ENCODE assay signal across 16 cellular contexts in genomic region chr10:79003183-79004100, GRCh38.
A peak's percentile ranks its signal among the peaks of the same experiment; 100 is the strongest.
DNase-seq lines count a peak whose midpoint lies in the region; ATAC-seq, FAIRE-seq and TF ChIP-seq lines count a peak whose summit lies in the region.
"Had no signal": no experiment of that assay in that cellular context is flagged by ENCODE, and none has a peak within 500 bp of the region (broad histone marks: within the 10 kb centered on the region; RNA-seq: fewer than 3 reads in every experiment).

No MANE protein-coding gene starts in this region.

- peaks cover 26% of the 10 kb centered on the region for H3K4me1 ChIP-seq in BE2C
- peaks cover 4 to 60% (median 14%) of the 10 kb centered on the region in 3 donors for H3K4me1 ChIP-seq in esophagus squamous epithelium

- no peak for TF ChIP-seq POLR2A in esophagus squamous epithelium (IDR thresholded peaks at IDR 0.05)

- 85 to 88% methylated on average over 9 to 11 of the region's 19 CpGs for WGBS in esophagus squamous epithelium, 2 donors

- DNase-seq in BE2C (peak; percentile 62), RCC 7860 (ENCODE audit: low spot score) (peak; percentile 79), esophagus squamous epithelium (lab: John Stamatoyannopoulos, UW) (no peak), mucosa of gallbladder (ENCODE audit: low spot score) (peak; percentile 27), sciatic nerve (ENCODE audit: low spot score) (no peak), DMS114 treated with DMSO at 0.1 percent for 48 hours (lab: John Stamatoyannopoulos, UW; ENCODE audit: unreplicated experiment) (no peak), brain microvascular endothelial cell (no peak), SHP77 (lab: John Stamatoyannopoulos, UW) (no peak)
- DNase-seq: CD8-positive, alpha-beta T cell; Kasumi-1; NCI-H1417 treated with DMSO at 0.1 percent for 48 hours; NCI-H526 treated with DMSO at 0.1 percent for 48 hours; stimulated activated CD8-positive, alpha-beta memory T cell treated with anti-CD3 and anti-CD28 coated beads, Interleukin-4, amount 100 ng/mL, for 48 hours had no signal

- FAIRE-seq in RCC 7860 (lab: Jason Lieb, UNC), result peak; percentile 81
- FAIRE-seq: endometrium, GM12892, islet of Langerhans had no signal

- H3K4me3 ChIP-seq in BE2C (ENCODE audit: low read depth, low read length) (no peak overlapping the region), esophagus squamous epithelium (no peak overlapping the region), brain microvascular endothelial cell (ENCODE audit: low read depth, low read length) (no peak overlapping the region)

- H3K36me3 ChIP-seq in BE2C (no peaks in the 10 kb centered on the region), esophagus squamous epithelium (no peaks in the 10 kb centered on the region), brain microvascular endothelial cell (replicated peaks) (no peaks in the 10 kb centered on the region)

- no peaks in the 10 kb centered on the region for H3K9me3 ChIP-seq in BE2C
- H3K9me3 ChIP-seq in esophagus squamous epithelium, result no peaks in the 10 kb centered on the region

- H3K27me3 ChIP-seq in BE2C (no peaks in the 10 kb centered on the region), esophagus squamous epithelium (no peaks in the 10 kb centered on the region), brain microvascular endothelial cell (replicated peaks) (peaks cover 4% of the 10 kb centered on the region)

- in situ Hi-C loops in brain microvascular endothelial cell (cut with HindIII; ENCODE audit: low pct_ligation_motif_present, low sequenced_read_pairs), result no loop called here

- no peak for ATAC-seq in sciatic nerve
- ATAC-seq: CD8-positive, alpha-beta T cell had no signal

- H3K27ac ChIP-seq in esophagus squamous epithelium (peak overlapping the region; percentile 63 to 88 (median 72)), brain microvascular endothelial cell (no peak overlapping the region)

- TF ChIP-seq CTCF in BE2C (IDR thresholded peaks at IDR 0.05; ENCODE audit: low read depth, low read length) (no peak), esophagus squamous epithelium (IDR thresholded peaks at IDR 0.05) (no peak), brain microvascular endothelial cell (IDR thresholded peaks at IDR 0.05; ENCODE audit: low read depth, low read length, missing control alignments) (no peak)

- intact Hi-C loops in esophagus squamous epithelium (cut with DNase I), result no loop called here
- intact Hi-C loops in sciatic nerve (cut with DNase I), result no loop called here

Comparison
In these comparisons a context has a peak if more than half of its experiments do, and no peak if none do; other contexts are left out.
1. DNase-seq: peak in BE2C (single experiment), RCC 7860 (single experiment) and mucosa of gallbladder (single experiment); none in esophagus squamous epithelium (single experiment), sciatic nerve (single experiment), DMS114 treated with DMSO at 0.1 percent for 48 hours (single experiment), brain microvascular endothelial cell (single experiment) and SHP77 (0 of 2).